ENCODE assay signal across 33 cellular contexts in the genomic region with DNA sequence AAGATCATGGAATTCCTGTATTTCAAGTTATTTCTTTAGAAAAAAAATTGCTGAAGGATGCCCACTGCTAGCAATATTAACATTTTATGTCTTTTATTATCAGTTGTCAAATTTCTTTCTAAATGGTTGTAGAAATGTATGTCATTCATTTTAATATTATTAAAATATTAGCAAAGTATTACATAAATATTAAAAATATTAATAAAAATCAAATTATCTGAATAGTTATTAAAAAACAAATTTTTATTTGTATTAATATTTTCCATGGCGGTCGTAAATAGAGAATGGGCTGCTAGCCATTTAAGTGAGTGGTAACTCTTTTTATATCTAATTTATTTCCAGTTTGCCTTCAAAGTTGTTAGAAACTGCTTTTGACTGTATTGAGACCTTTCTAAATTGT.
"Had no signal": no experiment of that assay in that cellular context is flagged by ENCODE, and none has a peak within 500 bp of the region (broad histone marks: within the 10 kb centered on the region; RNA-seq: fewer than 3 reads in every experiment).

No MANE protein-coding gene starts in this region.

- DNase-seq: activated B cell treated with CpG ODN at 0.5 μM for 24 hours; activated CD4-positive, alpha-beta memory T cell treated with anti-CD3 and anti-CD28 coated beads for 36 hours; activated CD4-positive, alpha-beta T cell treated with anti-CD3 and anti-CD28 coated beads for 4 hours; activated CD4-positive, alpha-beta T cell treated with anti-CD3 and anti-CD28 coated beads, Interleukin-2, amount 10 ng/mL, durations not matched to agents 24 days and 14 days; activated CD4-positive, alpha-beta T cell treated with anti-CD3 and anti-CD28 coated beads, Interleukin-2, amount 50 U/mL, for 1 hour; activated CD4-positive, alpha-beta T cell treated with anti-CD3 and anti-CD28 coated beads, Interleukin-2, amount 50 U/mL, for 4 hours; activated CD4-positive, CD25-positive, alpha-beta regulatory T cell treated with anti-CD3 and anti-CD28 coated beads, Interleukin-2, amount 50 U/mL, for 72 hours; activated CD8-positive, alpha-beta memory T cell treated with anti-CD3 and anti-CD28 coated beads, Interleukin-2, amount 50 U/mL, for 4 hours; activated CD8-positive, alpha-beta T cell treated with anti-CD3 and anti-CD28 coated beads for 36 hours; activated effector memory CD4-positive, alpha-beta T cell treated with anti-CD3 and anti-CD28 coated beads, Interleukin-2, amount 50 U/mL, for 16 hours; activated gamma-delta T cell treated with Interleukin-2 at 50 U/mL for 16 hours; activated naive CD4-positive, alpha-beta T cell; activated naive CD4-positive, alpha-beta T cell treated with anti-CD3 and anti-CD28 coated beads for 36 hours; activated naive CD4-positive, alpha-beta T cell treated with anti-CD3 and anti-CD28 coated beads, Interleukin-2, amount 50 U/mL, for 16 hours; activated naive CD8-positive, alpha-beta T cell treated with anti-CD3 and anti-CD28 coated beads for 36 hours; activated T-cell treated with anti-CD3 and anti-CD28 coated beads for 4 hours; activated T-cell treated with anti-CD3 and anti-CD28 coated beads, Interleukin-2, amount 50 U/mL, for 1 hour; activated T-cell treated with anti-CD3 and anti-CD28 coated beads, Interleukin-2, amount 50 U/mL, for 4 hours; activated T-cell treated with anti-CD3 and anti-CD28 coated beads, Interleukin-2, amount 50 U/mL, for 72 hours; adrenal gland; amniotic stem cell; aorta; body of pancreas; brain microvascular endothelial cell; central memory CD4-positive, alpha-beta T cell; T-helper 1 cell; T-helper 2 cell; T-helper 9 cell; WERI-Rb-1 had no signal

- H3K27ac ChIP-seq: adrenal gland, body of pancreas, brain microvascular endothelial cell, breast epithelium, WERI-Rb-1 had no signal

- H3K4me3 ChIP-seq: adrenal gland, body of pancreas, breast epithelium had no signal

- H3K9me3 ChIP-seq: adrenal gland, body of pancreas, breast epithelium had no signal

- ATAC-seq: activated CD8-positive, alpha-beta T cell treated with anti-CD3 and anti-CD28 coated beads for 36 hours; activated naive CD4-positive, alpha-beta T cell treated with anti-CD3 and anti-CD28 coated beads, Interleukin-2, amount 50 U/mL, for 72 hours; activated T-cell treated with anti-CD3 and anti-CD28 coated beads, Interleukin-2, amount 50 U/mL, for 4 hours; activated T-cell treated with anti-CD3 and anti-CD28 coated beads, Interleukin-2, amount 50 U/mL, for 72 hours; activated T-helper 17 cell treated with anti-CD3 and anti-CD28 coated beads, Interleukin-2, amount 50 U/mL, for 72 hours; body of pancreas had no signal

- H3K27me3 ChIP-seq: adrenal gland, body of pancreas, brain microvascular endothelial cell, breast epithelium had no signal

- H3K4me1 ChIP-seq: breast epithelium had no signal

- FAIRE-seq: astrocyte had no signal

- H3K36me3 ChIP-seq: adrenal gland, breast epithelium, WERI-Rb-1 had no signal
